Comparison of ENCODE assay signal across 8 cellular contexts in genomic region chr19:57559404-57560025, GRCh38. TPM values are rescaled to one million over a fixed set of nuclear protein-coding genes. Genes with fewer than 3 reads are reported as not detected.
DNase-seq lines count a peak whose midpoint lies in the region; ATAC-seq and TF ChIP-seq lines count a peak whose summit lies in the region.

ZNF550 (minus strand) TSS chr19:57559863; CDS start chr19:57559682, 181 bp downstream.

- H3K9me3 ChIP-seq in KOPT-K1 (ENCODE audit: insufficient read depth, low read length, poor library complexity, severe bottlenecking) = peaks cover 62% of the 10 kb centered on the region

- no peaks in the 10 kb centered on the region for H3K27me3 Mint-ChIP-seq in activated T-helper 17 cell treated with anti-CD3 and anti-CD28 coated beads, Interleukin-2, amount 50 U/mL, for 72 hours
- peaks cover 0 to 8% of the 10 kb centered on the region in 2 donors for H3K27me3 Mint-ChIP-seq in natural killer cell (ENCODE audit: low read depth in 2 of 2)
- peaks cover 0 to 9% of the 10 kb centered on the region in 2 donors for H3K27me3 Mint-ChIP-seq in stimulated activated naive B cell treated with anti-CD40 and anti-IgM and Interleukin-4, amounts not matched to agents 10 μg/mL and 1 μg/mL and 100 μg/mL, for 72 hours

- H3K9me3 Mint-ChIP-seq in activated T-helper 17 cell treated with anti-CD3 and anti-CD28 coated beads, Interleukin-2, amount 50 U/mL, for 72 hours = peaks cover 17% of the 10 kb centered on the region
- peaks cover 5 to 8% of the 10 kb centered on the region in 2 donors for H3K9me3 Mint-ChIP-seq in natural killer cell
- peaks cover 4 to 15% of the 10 kb centered on the region in 2 donors for H3K9me3 Mint-ChIP-seq in stimulated activated naive B cell treated with anti-CD40 and anti-IgM and Interleukin-4, amounts not matched to agents 10 μg/mL and 1 μg/mL and 100 μg/mL, for 72 hours

- peaks cover 25% of the 10 kb centered on the region for H3K36me3 Mint-ChIP-seq in activated T-helper 17 cell treated with anti-CD3 and anti-CD28 coated beads, Interleukin-2, amount 50 U/mL, for 72 hours (ENCODE audit: low read depth)
- H3K36me3 Mint-ChIP-seq in natural killer cell = peaks cover 46% of the 10 kb centered on the region
- peaks cover 34 to 53% of the 10 kb centered on the region in 2 donors for H3K36me3 Mint-ChIP-seq in stimulated activated naive B cell treated with anti-CD40 and anti-IgM and Interleukin-4, amounts not matched to agents 10 μg/mL and 1 μg/mL and 100 μg/mL, for 72 hours

- ATAC-seq in GM21737 (IDR thresholded peaks at IDR 0.05; ENCODE audit: unreplicated experiment) (peak; percentile 96), natural killer cell (peak; percentile 94 to 99 (median 98))
- ATAC-seq in activated T-helper 17 cell treated with anti-CD3 and anti-CD28 coated beads, Interleukin-2, amount 50 U/mL, for 72 hours (replicated peaks) = peak; percentile 100
- ATAC-seq in stimulated activated naive B cell treated with anti-CD40 and anti-IgM and Interleukin-4, amounts not matched to agents 10 μg/mL and 1 μg/mL and 100 μg/mL, for 72 hours (replicated peaks) = peak; percentile 97 to 100

- H3K27ac ChIP-seq in KOPT-K1 (ENCODE audit: low read depth, low read length, poor library complexity, severe bottlenecking) = peak within 1 kb of the TSS; percentile 70

- intact Hi-C loops in natural killer cell (cut with micrococcal nuclease) = loop anchor here (1.0 kb wide), 2 partner anchors 19 to 124 kb away; partner anchors contain the start of genes ZNF416 and ZNF749

- peaks cover 25% of the 10 kb centered on the region for H3K36me3 ChIP-seq in KOPT-K1 (ENCODE audit: insufficient read depth, low read length)

- H3K27ac Mint-ChIP-seq in activated T-helper 17 cell treated with anti-CD3 and anti-CD28 coated beads, Interleukin-2, amount 50 U/mL, for 72 hours = peak within 1 kb of the TSS; percentile 94
- H3K27ac Mint-ChIP-seq in natural killer cell = peak within 1 kb of the TSS; percentile 87 to 94
- H3K27ac Mint-ChIP-seq in stimulated activated naive B cell treated with anti-CD40 and anti-IgM and Interleukin-4, amounts not matched to agents 10 μg/mL and 1 μg/mL and 100 μg/mL, for 72 hours = peak within 1 kb of the TSS; percentile 95

- DNase-seq in DMS79 (lab: John Stamatoyannopoulos, UW) (peak; percentile 72), RPMI7951 (ENCODE audit: low read depth) (peak; percentile 92), fibroblast of peridontal ligament (ENCODE audit: extremely low read depth) (peak; percentile 81), natural killer cell (peak; percentile 84)
- peak; percentile 76 for DNase-seq in stimulated activated naive B cell treated with anti-CD40 and anti-IgM and Interleukin-4, amounts not matched to agents 10 μg/mL and 1 μg/mL and 100 μg/mL, for 72 hours

- H3K4me3 Mint-ChIP-seq in activated T-helper 17 cell treated with anti-CD3 and anti-CD28 coated beads, Interleukin-2, amount 50 U/mL, for 72 hours = peak within 1 kb of the TSS; percentile 93
- peak within 1 kb of the TSS; percentile 98 for H3K4me3 Mint-ChIP-seq in natural killer cell
- H3K4me3 Mint-ChIP-seq in stimulated activated naive B cell treated with anti-CD40 and anti-IgM and Interleukin-4, amounts not matched to agents 10 μg/mL and 1 μg/mL and 100 μg/mL, for 72 hours = peak within 1 kb of the TSS; percentile 95 to 96

- TF ChIP-seq CTCF in natural killer cell (IDR thresholded peaks at IDR 0.05) = no peak

- H3K4me1 Mint-ChIP-seq in activated T-helper 17 cell treated with anti-CD3 and anti-CD28 coated beads, Interleukin-2, amount 50 U/mL, for 72 hours = peaks cover 23% of the 10 kb centered on the region
- peaks cover 33 to 34% of the 10 kb centered on the region in 2 donors for H3K4me1 Mint-ChIP-seq in natural killer cell
- peaks cover 29 to 32% of the 10 kb centered on the region in 2 donors for H3K4me1 Mint-ChIP-seq in stimulated activated naive B cell treated with anti-CD40 and anti-IgM and Interleukin-4, amounts not matched to agents 10 μg/mL and 1 μg/mL and 100 μg/mL, for 72 hours

RNA-seq across cellular contexts. Expression of gene ZNF550, which starts in this region (rescaled TPM):
- total RNA-seq in RPMI7951 (2014; rRNA removed; shearing (Covaris generic)) = 6.1 and 6.3 TPM in 2 replicates
- 1 to 10 TPM; 8.9 to 10.0 TPM for total RNA-seq in activated T-helper 17 cell treated with anti-CD3 and anti-CD28 coated beads, Interleukin-2, amount 50 U/mL, for 72 hours
- 10 to 100 TPM; 11.2 to 12.5 (median 12.1) TPM for total RNA-seq in natural killer cell

Comparison
In these comparisons a context has a peak if more than half of its experiments do, and no peak if none do; other contexts are left out.
1. Peak in every context shown above with its lines: DNase-seq, ATAC-seq and H3K27ac ChIP-seq.